Comparison of ENCODE assay signal across 19 cellular contexts in the genomic region with DNA sequence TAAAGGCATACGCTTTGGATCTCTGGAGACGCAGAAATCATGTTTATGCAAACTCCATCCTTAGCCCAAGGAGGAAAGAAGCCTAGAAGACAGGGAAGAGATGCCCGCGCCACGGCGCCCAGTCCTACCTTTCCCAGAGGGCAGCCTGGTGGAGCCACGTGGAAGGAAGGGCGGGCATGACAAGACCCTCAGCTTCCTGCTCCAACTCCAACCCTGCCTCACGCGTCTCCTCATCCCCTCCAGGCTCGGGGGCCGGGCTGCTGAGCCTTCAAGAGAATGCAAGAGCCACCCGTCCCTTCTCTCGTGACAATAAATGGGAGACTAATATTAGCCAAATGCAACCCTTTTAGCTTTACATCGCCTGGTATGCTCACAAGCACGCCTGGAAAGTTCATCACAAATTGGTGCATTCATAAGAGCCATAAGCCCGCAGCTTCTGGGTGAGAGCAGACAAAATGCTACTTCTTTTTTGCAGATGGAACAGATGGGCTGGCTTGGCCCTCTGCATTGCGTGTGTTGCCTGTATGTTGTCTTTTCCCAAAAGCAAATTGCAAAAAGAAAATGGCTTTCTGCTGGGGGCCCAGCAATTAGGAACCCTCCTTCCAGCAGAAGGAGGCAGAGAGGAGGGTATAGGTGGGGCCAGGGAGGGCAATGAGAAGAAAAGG. TPM values are rescaled to one million over a fixed set of nuclear protein-coding genes. Genes with fewer than 3 reads are reported as not detected.
DNase-seq lines count a peak whose midpoint lies in the region; ATAC-seq and TF ChIP-seq lines count a peak whose summit lies in the region.
"Had no signal": no experiment of that assay in that cellular context is flagged by ENCODE, and none has a peak within 500 bp of the region (broad histone marks: within the 10 kb centered on the region; RNA-seq: fewer than 3 reads in every experiment).

No MANE protein-coding gene starts in this region.

- H3K9me3 Mint-ChIP-seq in brain (peaks cover 0 to 2% (median 0%) of the 10 kb centered on the region in 5 experiments), endodermal cell (no peaks in the 10 kb centered on the region)
- H3K9me3 Mint-ChIP-seq: CD4-positive, CD25-positive, alpha-beta regulatory T cell; CD8-positive, alpha-beta memory T cell; HFFc6 had no signal

- H3K27me3 Mint-ChIP-seq in brain (peaks cover 3% of the 10 kb centered on the region), endodermal cell (ENCODE audit: insufficient read depth) (peaks cover 2% of the 10 kb centered on the region)
- H3K27me3 Mint-ChIP-seq: CD4-positive, CD25-positive, alpha-beta regulatory T cell had no signal

- H3K4me3 ChIP-seq in right atrium auricular region (no peak overlapping the region), endodermal cell (ENCODE audit: low read length) (no peak overlapping the region)
- H3K4me3 ChIP-seq: K562 had no signal

- no peaks in the 10 kb centered on the region for H3K27me3 ChIP-seq in right atrium auricular region
- H3K27me3 ChIP-seq in endodermal cell (ENCODE audit: control insufficient read depth, insufficient read depth, low read length, poor library complexity, severe bottlenecking), result no peaks in the 10 kb centered on the region
- H3K27me3 ChIP-seq: BE2C had no signal

- ATAC-seq in left ventricle myocardium superior (no peak), GM21576 (IDR thresholded peaks at IDR 0.05; ENCODE audit: unreplicated experiment) (no peak)
- ATAC-seq: HCT116, K562 had no signal

- WGBS in endodermal cell (ENCODE audit: insufficient coverage in 1 of 2, insufficient read length in 1 of 2), 2 experiments, result 89 to 91% methylated on average over 16 to 18 of the region's 18 CpGs

- intact Hi-C loops in left ventricle myocardium superior (cut with micrococcal nuclease), result no loop called here

- H3K27ac ChIP-seq in right atrium auricular region (no peak overlapping the region), endodermal cell (ENCODE audit: low read depth, low read length) (no peak overlapping the region)

- no peaks in the 10 kb centered on the region for H3K36me3 ChIP-seq in right atrium auricular region
- H3K36me3 ChIP-seq in endodermal cell (ENCODE audit: control insufficient read depth, insufficient read depth, low read length), result no peaks in the 10 kb centered on the region
- H3K36me3 ChIP-seq: BE2C had no signal

- H3K9ac ChIP-seq in endodermal cell (ENCODE audit: extremely low read depth, low read length, poor library complexity, severe bottlenecking), result no peak overlapping the region

- H3K4me1 Mint-ChIP-seq in brain (peaks cover 76% of the 10 kb centered on the region), endodermal cell (peaks cover 2% of the 10 kb centered on the region)

- H3K9me3 ChIP-seq in right atrium auricular region, result no peaks in the 10 kb centered on the region
- H3K9me3 ChIP-seq in endodermal cell (ENCODE audit: control insufficient read depth, low read length), result no peaks in the 10 kb centered on the region
- H3K9me3 ChIP-seq: BE2C had no signal

- H3K4me1 ChIP-seq in right atrium auricular region (peaks cover 0 to 11% of the 10 kb centered on the region in 2 donors), endodermal cell (ENCODE audit: control insufficient read depth, insufficient read depth, low read length) (no peaks in the 10 kb centered on the region)

- DNase-seq in left ventricle myocardium superior (peak; percentile 11), right atrium auricular region (ENCODE audit: low spot score) (no peak), NCI-H1694 (lab: John Stamatoyannopoulos, UW) (peak; percentile 62), retina (peak; percentile 6), endodermal cell (no peak)
- DNase-seq: BE2C; C1 segment of cervical spinal cord; CD4-positive, CD25-positive, alpha-beta regulatory T cell; COR-L47; DMS79 treated with DMSO at 0.1 percent for 48 hours; GOT3; H7; HFFc6; IMR-90 had no signal

- H3K4me3 Mint-ChIP-seq in brain (peak overlapping the region in 1 of 5 experiments; percentile 37), endodermal cell (no peak overlapping the region)
- H3K4me3 Mint-ChIP-seq: CD4-positive, CD25-positive, alpha-beta regulatory T cell; CD8-positive, alpha-beta memory T cell; HFFc6 had no signal

- H3K27ac Mint-ChIP-seq in brain (peak overlapping the region in 4 of 5 experiments; percentile 38 to 100 (median 90)), endodermal cell (no peak overlapping the region)
- H3K27ac Mint-ChIP-seq: HFFc6 had no signal

- TF ChIP-seq CTCF in right atrium auricular region (IDR thresholded peaks at IDR 0.05) (no peak), brain (conservative IDR thresholded peaks at IDR 0.05) (no peak), endodermal cell (conservative IDR thresholded peaks at IDR 0.05) (no peak)

- H3K36me3 Mint-ChIP-seq in brain (no peaks in the 10 kb centered on the region), endodermal cell (ENCODE audit: low read depth) (no peaks in the 10 kb centered on the region)
- H3K36me3 Mint-ChIP-seq: CD4-positive, CD25-positive, alpha-beta regulatory T cell; CD8-positive, alpha-beta memory T cell had no signal

RNA-seq across cellular contexts. Expression of gene NTSR1, which starts 8.2 kb away (rescaled TPM):
- total RNA-seq in left ventricle myocardium superior (not detected), right atrium auricular region (under 1 TPM in 1 of 2 donors, not detected in 1; 0.43 TPM), endodermal cell (under 1 TPM; 0.11 to 0.62 TPM)
- 0.48 TPM for polyA plus RNA-seq in brain (ENCODE audit: insufficient read depth, low read depth, low replicate concordance)
- 2.0 TPM for polyA plus RNA-seq in endodermal cell (2013, experiment 1 of 2)
- 1.4 TPM for polyA plus RNA-seq in endodermal cell (2013, experiment 2 of 2)
- total RNA-seq: CD8-positive, alpha-beta memory T cell had no signal
- polyA plus RNA-seq: CD8-positive, alpha-beta memory T cell had no signal

RNA-seq across cellular contexts. Expression of gene SLCO4A1, which starts 58.1 kb away (rescaled TPM):
- total RNA-seq in left ventricle myocardium superior (9.4 TPM), right atrium auricular region (10 to 100 TPM; 13.4 to 19.8 TPM), endodermal cell (1 to 10 TPM; 2.9 to 5.0 TPM)
- 18.2 TPM for polyA plus RNA-seq in brain (ENCODE audit: insufficient read depth, low read depth, low replicate concordance)
- polyA plus RNA-seq in endodermal cell (2013, experiment 1 of 2), result 2.0 TPM
- polyA plus RNA-seq in endodermal cell (2013, experiment 2 of 2), result 1.7 TPM

Comparison
In these comparisons a context has a peak if more than half of its experiments do, and no peak if none do; other contexts are left out.
1. DNase-seq: peak in left ventricle myocardium superior (single experiment), NCI-H1694 (single experiment) and retina (single experiment); none in right atrium auricular region (single experiment) and endodermal cell (single experiment).